In the genomic region with DNA sequence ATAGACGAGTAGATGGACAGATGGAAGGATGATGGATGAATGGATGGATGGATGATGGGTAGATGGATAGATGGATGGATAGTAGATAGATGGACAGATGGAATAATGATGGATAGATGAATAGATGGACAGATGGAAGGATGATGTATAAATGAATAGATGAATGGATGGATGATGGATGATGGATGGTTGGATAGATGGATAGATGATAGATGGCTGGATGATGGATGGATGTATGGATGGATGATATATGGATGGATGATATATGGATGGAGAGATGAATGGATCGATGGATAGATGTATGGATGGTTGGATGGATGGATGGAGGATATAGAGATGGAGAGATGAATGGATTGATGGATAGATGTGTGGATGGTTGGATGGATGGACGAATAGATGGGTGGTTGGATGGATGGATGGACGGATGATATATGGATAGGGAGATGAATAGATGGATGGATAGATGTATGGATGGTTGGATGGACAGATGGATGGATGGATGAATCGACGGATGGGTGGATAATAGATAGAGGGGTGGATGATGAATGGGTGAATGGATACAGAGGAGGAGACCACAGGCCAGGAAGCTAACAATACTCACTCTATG, we compare ENCODE assay signal across 30 cellular contexts. TPM values are rescaled to one million over a fixed set of nuclear protein-coding genes. Genes with fewer than 3 reads are reported as not detected.
"Had no signal": no experiment of that assay in that cellular context is flagged by ENCODE, and none has a peak within 500 bp of the region (broad histone marks: within the 10 kb centered on the region; RNA-seq: fewer than 3 reads in every experiment).

No MANE protein-coding gene starts in this region.

- DNase-seq: activated CD4-positive, alpha-beta memory T cell treated with anti-CD3 and anti-CD28 coated beads, Interleukin-2, amount 10 ng/mL, durations not matched to agents 7 days and 5 days; activated CD4-positive, alpha-beta T cell treated with anti-CD3 and anti-CD28 coated beads for 1 hour; activated CD4-positive, alpha-beta T cell treated with anti-CD3 and anti-CD28 coated beads for 4 hours; activated CD4-positive, alpha-beta T cell treated with anti-CD3 and anti-CD28 coated beads, Interleukin-2, amount 10 ng/mL, durations not matched to agents 7 days and 5 days; activated CD4-positive, alpha-beta T cell treated with anti-CD3 and anti-CD28 coated beads, Interleukin-2, amount 50 U/mL, for 4 hours; activated CD8-positive, alpha-beta memory T cell treated with anti-CD3 and anti-CD28 coated beads, Interleukin-2, amount 50 U/mL, for 48 hours; activated gamma-delta T cell; activated naive CD4-positive, alpha-beta T cell; activated naive CD4-positive, alpha-beta T cell treated with anti-CD3 and anti-CD28 coated beads, Interleukin-2, amount 10 ng/mL, durations not matched to agents 7 days and 5 days; activated naive CD8-positive, alpha-beta T cell treated with anti-CD3 and anti-CD28 coated beads, Interleukin-2, amount 10 ng/mL, durations not matched to agents 7 days and 5 days; activated T-cell treated with anti-CD3 and anti-CD28 coated beads for 4 hours; activated T-cell treated with anti-CD3 and anti-CD28 coated beads, Interleukin-2, amount 50 U/mL, for 24 hours; activated T-cell treated with anti-CD3 and anti-CD28 coated beads, Interleukin-2, amount 50 U/mL, for 72 hours; cortex of kidney; dermis blood vessel endothelial cell; effector CD4-positive, alpha-beta T cell; effector memory CD8-positive, alpha-beta T cell; erythroblast; foreskin keratinocyte; gastrocnemius medialis; glutamatergic neuron; heart left ventricle; T-helper 2 cell had no signal

- H3K4me1 Mint-ChIP-seq: activated CD4-positive, alpha-beta memory T cell treated with anti-CD3 and anti-CD28 coated beads, Interleukin-2, amount 10 ng/mL, durations not matched to agents 7 days and 5 days; activated CD4-positive, alpha-beta T cell treated with anti-CD3 and anti-CD28 coated beads, Interleukin-2, amount 10 ng/mL, durations not matched to agents 7 days and 5 days; activated naive CD4-positive, alpha-beta T cell treated with anti-CD3 and anti-CD28 coated beads, Interleukin-2, amount 10 ng/mL, durations not matched to agents 7 days and 5 days; activated naive CD8-positive, alpha-beta T cell treated with anti-CD3 and anti-CD28 coated beads, Interleukin-2, amount 10 ng/mL, durations not matched to agents 7 days and 5 days; central memory CD8-positive, alpha-beta T cell had no signal

- H3K27ac ChIP-seq: ascending aorta, breast epithelium, esophagus muscularis mucosa, foreskin keratinocyte, gastrocnemius medialis, heart left ventricle had no signal

- H3K36me3 Mint-ChIP-seq: activated naive CD4-positive, alpha-beta T cell treated with anti-CD3 and anti-CD28 coated beads, Interleukin-2, amount 10 ng/mL, durations not matched to agents 7 days and 5 days; activated naive CD4-positive, alpha-beta T cell treated with anti-CD3 and anti-CD28 coated beads, Interleukin-2, amount 50 U/mL, for 72 hours; activated naive CD8-positive, alpha-beta T cell treated with anti-CD3 and anti-CD28 coated beads, Interleukin-2, amount 10 ng/mL, durations not matched to agents 7 days and 5 days; brain had no signal

- ATAC-seq: activated naive CD4-positive, alpha-beta T cell treated with anti-CD3 and anti-CD28 coated beads, Interleukin-2, amount 50 U/mL, for 72 hours; activated T-cell treated with anti-CD3 and anti-CD28 coated beads, Interleukin-2, amount 50 U/mL, for 72 hours; effector memory CD8-positive, alpha-beta T cell; foreskin keratinocyte; gastrocnemius medialis; heart left ventricle had no signal

- H3K9me3 ChIP-seq: ascending aorta, breast epithelium, esophagus muscularis mucosa, gastrocnemius medialis, heart left ventricle had no signal

- H3K27ac Mint-ChIP-seq: activated CD4-positive, alpha-beta memory T cell treated with anti-CD3 and anti-CD28 coated beads, Interleukin-2, amount 10 ng/mL, durations not matched to agents 7 days and 5 days; activated CD4-positive, alpha-beta T cell treated with anti-CD3 and anti-CD28 coated beads, Interleukin-2, amount 10 ng/mL, durations not matched to agents 7 days and 5 days; activated naive CD4-positive, alpha-beta T cell treated with anti-CD3 and anti-CD28 coated beads, Interleukin-2, amount 10 ng/mL, durations not matched to agents 7 days and 5 days; activated naive CD4-positive, alpha-beta T cell treated with anti-CD3 and anti-CD28 coated beads, Interleukin-2, amount 50 U/mL, for 72 hours; activated naive CD8-positive, alpha-beta T cell treated with anti-CD3 and anti-CD28 coated beads, Interleukin-2, amount 10 ng/mL, durations not matched to agents 7 days and 5 days; activated T-cell treated with anti-CD3 and anti-CD28 coated beads, Interleukin-2, amount 50 U/mL, for 24 hours; activated T-cell treated with anti-CD3 and anti-CD28 coated beads, Interleukin-2, amount 50 U/mL, for 72 hours; brain; effector memory CD8-positive, alpha-beta T cell had no signal

- H3K36me3 ChIP-seq: ascending aorta, breast epithelium, esophagus muscularis mucosa, gastrocnemius medialis, heart left ventricle had no signal

- H3K4me3 ChIP-seq: ascending aorta, breast epithelium, esophagus muscularis mucosa, gastrocnemius medialis, heart left ventricle had no signal

- H3K4me3 Mint-ChIP-seq: activated CD4-positive, alpha-beta memory T cell treated with anti-CD3 and anti-CD28 coated beads, Interleukin-2, amount 10 ng/mL, durations not matched to agents 7 days and 5 days; activated CD4-positive, alpha-beta T cell treated with anti-CD3 and anti-CD28 coated beads, Interleukin-2, amount 10 ng/mL, durations not matched to agents 7 days and 5 days; activated naive CD4-positive, alpha-beta T cell treated with anti-CD3 and anti-CD28 coated beads, Interleukin-2, amount 10 ng/mL, durations not matched to agents 7 days and 5 days; activated naive CD8-positive, alpha-beta T cell treated with anti-CD3 and anti-CD28 coated beads, Interleukin-2, amount 10 ng/mL, durations not matched to agents 7 days and 5 days; activated T-cell treated with anti-CD3 and anti-CD28 coated beads, Interleukin-2, amount 50 U/mL, for 24 hours; activated T-cell treated with anti-CD3 and anti-CD28 coated beads, Interleukin-2, amount 50 U/mL, for 72 hours; brain; central memory CD8-positive, alpha-beta T cell; effector memory CD8-positive, alpha-beta T cell had no signal

- H3K27me3 ChIP-seq: ascending aorta, breast epithelium, foreskin keratinocyte had no signal

- H3K9me3 Mint-ChIP-seq: activated CD4-positive, alpha-beta memory T cell treated with anti-CD3 and anti-CD28 coated beads, Interleukin-2, amount 10 ng/mL, durations not matched to agents 7 days and 5 days; activated CD4-positive, alpha-beta T cell treated with anti-CD3 and anti-CD28 coated beads, Interleukin-2, amount 10 ng/mL, durations not matched to agents 7 days and 5 days; activated naive CD4-positive, alpha-beta T cell treated with anti-CD3 and anti-CD28 coated beads, Interleukin-2, amount 10 ng/mL, durations not matched to agents 7 days and 5 days; activated naive CD4-positive, alpha-beta T cell treated with anti-CD3 and anti-CD28 coated beads, Interleukin-2, amount 50 U/mL, for 72 hours; activated naive CD8-positive, alpha-beta T cell treated with anti-CD3 and anti-CD28 coated beads, Interleukin-2, amount 10 ng/mL, durations not matched to agents 7 days and 5 days; activated T-cell treated with anti-CD3 and anti-CD28 coated beads, Interleukin-2, amount 50 U/mL, for 24 hours; activated T-cell treated with anti-CD3 and anti-CD28 coated beads, Interleukin-2, amount 50 U/mL, for 72 hours; central memory CD8-positive, alpha-beta T cell; effector memory CD8-positive, alpha-beta T cell had no signal

- H3K27me3 Mint-ChIP-seq: activated CD4-positive, alpha-beta memory T cell treated with anti-CD3 and anti-CD28 coated beads, Interleukin-2, amount 10 ng/mL, durations not matched to agents 7 days and 5 days; activated CD4-positive, alpha-beta T cell treated with anti-CD3 and anti-CD28 coated beads, Interleukin-2, amount 10 ng/mL, durations not matched to agents 7 days and 5 days; activated naive CD4-positive, alpha-beta T cell treated with anti-CD3 and anti-CD28 coated beads, Interleukin-2, amount 10 ng/mL, durations not matched to agents 7 days and 5 days; activated T-cell treated with anti-CD3 and anti-CD28 coated beads, Interleukin-2, amount 50 U/mL, for 24 hours had no signal

- H3K4me1 ChIP-seq: ascending aorta, breast epithelium, esophagus muscularis mucosa, gastrocnemius medialis, heart left ventricle had no signal

RNA-seq across cellular contexts. Expression of gene TRPV4, which starts 19.3 kb away (rescaled TPM):
- total RNA-seq: activated CD4-positive, alpha-beta memory T cell treated with anti-CD3 and anti-CD28 coated beads, Interleukin-2, amount 10 ng/mL, durations not matched to agents 7 days and 5 days; activated naive CD4-positive, alpha-beta T cell treated with anti-CD3 and anti-CD28 coated beads, Interleukin-2, amount 50 U/mL, for 72 hours; activated naive CD8-positive, alpha-beta T cell treated with anti-CD3 and anti-CD28 coated beads, Interleukin-2, amount 10 ng/mL, durations not matched to agents 7 days and 5 days; activated T-cell treated with anti-CD3 and anti-CD28 coated beads, Interleukin-2, amount 50 U/mL, for 72 hours; ascending aorta; gastrocnemius medialis; T-helper 1 cell treated with Interleukin-12 subunit alpha and Interleukin-12 subunit beta and Interleukin-4 antibody, amounts not matched to agents 30 ng/mL and 1 ng/mL, for 36 hours had no signal
